In genomic region chr2:221203138-221203537, GRCh38 we compare ENCODE assay signal across 11 cellular contexts.
A peak's percentile ranks its signal among the peaks of the same experiment; 100 is the strongest.
DNase-seq lines count a peak whose midpoint lies in the region; ATAC-seq lines count a peak whose summit lies in the region.
"Had no signal": no experiment of that assay in that cellular context is flagged by ENCODE, and none has a peak within 500 bp of the region (broad histone marks: within the 10 kb centered on the region; RNA-seq: fewer than 3 reads in every experiment).

No MANE protein-coding gene starts in this region.

- H3K27ac ChIP-seq in naive thymus-derived CD4-positive, alpha-beta T cell (ENCODE audit: low read depth, low read length): no peak overlapping the region
- H3K27ac ChIP-seq: KMS-11 had no signal

- no peaks in the 10 kb centered on the region for H3K4me1 Mint-ChIP-seq in naive thymus-derived CD4-positive, alpha-beta T cell

- no peak overlapping the region for H3K4me3 ChIP-seq in naive thymus-derived CD4-positive, alpha-beta T cell (ENCODE audit: low read length)

- no peaks in the 10 kb centered on the region for H3K27me3 ChIP-seq in naive thymus-derived CD4-positive, alpha-beta T cell (ENCODE audit: control insufficient read depth in 2 of 2, insufficient read depth in 2 of 2, low read length in 2 of 2)

- H3K4me1 ChIP-seq in naive thymus-derived CD4-positive, alpha-beta T cell (ENCODE audit: control insufficient read depth in 2 of 2, insufficient read depth in 2 of 2, low read length in 2 of 2): no peaks in the 10 kb centered on the region

- ATAC-seq in GM21717 (IDR thresholded peaks at IDR 0.05; ENCODE audit: unreplicated experiment): peak; percentile 82
- peak; percentile 89 for ATAC-seq in HG03378 (IDR thresholded peaks at IDR 0.05; ENCODE audit: unreplicated experiment)
- ATAC-seq in naive thymus-derived CD4-positive, alpha-beta T cell: peak; percentile 38

- H3K27me3 Mint-ChIP-seq in naive thymus-derived CD4-positive, alpha-beta T cell: peaks cover 0 to 5% (median 0%) of the 10 kb centered on the region in 5 donors

- peaks cover 0 to 1% (median 0%) of the 10 kb centered on the region in 11 donors for H3K9me3 Mint-ChIP-seq in naive thymus-derived CD4-positive, alpha-beta T cell
- H3K9me3 Mint-ChIP-seq: activated CD4-positive, alpha-beta memory T cell treated with anti-CD3 and anti-CD28 coated beads for 36 hours had no signal

- DNase-seq in NCI-H2029 (lab: John Stamatoyannopoulos, UW) (peak; percentile 6), NCI-H2029 treated with DMSO at 0.1 percent for 48 hours (lab: John Stamatoyannopoulos, UW) (no peak), NCI-H1105 treated with DMSO at 0.1 percent for 48 hours (lab: John Stamatoyannopoulos, UW) (no peak), GOT3 (lab: John Stamatoyannopoulos, UW) (no peak), NCI-H82 treated with DMSO at 0.1 percent for 48 hours (lab: John Stamatoyannopoulos, UW; ENCODE audit: unreplicated experiment) (no peak)
- DNase-seq in naive thymus-derived CD4-positive, alpha-beta T cell: no peak
- DNase-seq: activated CD4-positive, alpha-beta memory T cell treated with anti-CD3 and anti-CD28 coated beads for 36 hours; Right ventricle myocardium superior had no signal

- no peak overlapping the region for H3K27ac Mint-ChIP-seq in naive thymus-derived CD4-positive, alpha-beta T cell
- H3K27ac Mint-ChIP-seq: activated CD4-positive, alpha-beta memory T cell treated with anti-CD3 and anti-CD28 coated beads for 36 hours had no signal

- no peak overlapping the region for H3K4me3 Mint-ChIP-seq in naive thymus-derived CD4-positive, alpha-beta T cell
- H3K4me3 Mint-ChIP-seq: activated CD4-positive, alpha-beta memory T cell treated with anti-CD3 and anti-CD28 coated beads for 36 hours had no signal

- H3K9me3 ChIP-seq in naive thymus-derived CD4-positive, alpha-beta T cell (ENCODE audit: control insufficient read depth in 2 of 3, low read length in 3 of 3): no peaks in the 10 kb centered on the region

- no peaks in the 10 kb centered on the region for H3K36me3 ChIP-seq in naive thymus-derived CD4-positive, alpha-beta T cell (ENCODE audit: control insufficient read depth in 2 of 3, insufficient read depth in 3 of 3, low read length in 3 of 3)

- H3K36me3 Mint-ChIP-seq in naive thymus-derived CD4-positive, alpha-beta T cell: no peaks in the 10 kb centered on the region
- H3K36me3 Mint-ChIP-seq: activated CD4-positive, alpha-beta memory T cell treated with anti-CD3 and anti-CD28 coated beads for 36 hours had no signal

- CTCF ChIA-PET in naive thymus-derived CD4-positive, alpha-beta T cell (lab: Charles Lee): no interaction called here

- POLR2A ChIA-PET in naive thymus-derived CD4-positive, alpha-beta T cell (lab: Charles Lee): no interaction called here

- intact Hi-C loops in naive thymus-derived CD4-positive, alpha-beta T cell (cut with micrococcal nuclease): no loop called here

Comparison
In these comparisons a context has a peak if more than half of its experiments do, and no peak if none do; other contexts are left out.
1. ATAC-seq: peak in every context shown above with its lines; median percentile 89 in HG03378; 82 in GM21717; 38 in naive thymus-derived CD4-positive, alpha-beta T cell.